In the genomic region with DNA sequence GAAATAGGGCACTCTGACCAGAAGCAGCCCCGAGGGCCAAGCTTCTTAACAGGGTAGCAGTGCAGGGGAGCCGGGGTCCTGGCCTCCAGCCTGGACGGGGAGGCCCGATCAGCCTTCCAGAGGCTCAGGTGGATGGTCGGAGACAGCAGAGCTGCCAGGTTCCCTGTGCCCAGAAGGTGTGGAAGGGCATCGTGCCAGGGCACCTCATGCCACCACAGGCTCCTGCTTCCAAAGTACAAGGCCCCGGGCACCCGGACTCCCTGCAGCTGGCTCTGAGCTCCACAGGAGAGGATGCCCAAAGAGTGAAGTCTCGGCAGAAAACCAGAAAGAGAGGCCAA, we compare ENCODE assay signal across 1 cellular context.
TF ChIP-seq lines count a peak whose summit lies in the region.

No MANE protein-coding gene starts in this region.

TF ChIP-seq in SK-N-SH treated with all-trans-retinoic acid at 6 μM for 48 hours, 23 proteins besides CTCF, POLR2A, EP300 and RAD21 (continued from another document):
- TF ChIP-seq, protein P1, sequence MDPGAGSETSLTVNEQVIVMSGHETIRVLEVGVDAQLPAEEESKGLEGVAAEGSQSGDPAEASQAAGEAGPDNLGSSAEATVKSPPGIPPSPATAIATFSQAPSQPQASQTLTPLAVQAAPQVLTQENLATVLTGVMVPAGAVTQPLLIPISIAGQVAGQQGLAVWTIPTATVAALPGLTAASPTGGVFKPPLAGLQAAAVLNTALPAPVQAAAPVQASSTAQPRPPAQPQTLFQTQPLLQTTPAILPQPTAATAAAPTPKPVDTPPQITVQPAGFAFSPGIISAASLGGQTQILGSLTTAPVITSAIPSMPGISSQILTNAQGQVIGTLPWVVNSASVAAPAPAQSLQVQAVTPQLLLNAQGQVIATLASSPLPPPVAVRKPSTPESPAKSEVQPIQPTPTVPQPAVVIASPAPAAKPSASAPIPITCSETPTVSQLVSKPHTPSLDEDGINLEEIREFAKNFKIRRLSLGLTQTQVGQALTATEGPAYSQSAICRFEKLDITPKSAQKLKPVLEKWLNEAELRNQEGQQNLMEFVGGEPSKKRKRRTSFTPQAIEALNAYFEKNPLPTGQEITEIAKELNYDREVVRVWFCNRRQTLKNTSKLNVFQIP (CRISPR knock-in tag; IDR thresholded peaks at IDR 0.05; ENCODE audit: borderline replicate concordance, low read depth), result no peak
- TF ChIP-seq, protein P2, sequence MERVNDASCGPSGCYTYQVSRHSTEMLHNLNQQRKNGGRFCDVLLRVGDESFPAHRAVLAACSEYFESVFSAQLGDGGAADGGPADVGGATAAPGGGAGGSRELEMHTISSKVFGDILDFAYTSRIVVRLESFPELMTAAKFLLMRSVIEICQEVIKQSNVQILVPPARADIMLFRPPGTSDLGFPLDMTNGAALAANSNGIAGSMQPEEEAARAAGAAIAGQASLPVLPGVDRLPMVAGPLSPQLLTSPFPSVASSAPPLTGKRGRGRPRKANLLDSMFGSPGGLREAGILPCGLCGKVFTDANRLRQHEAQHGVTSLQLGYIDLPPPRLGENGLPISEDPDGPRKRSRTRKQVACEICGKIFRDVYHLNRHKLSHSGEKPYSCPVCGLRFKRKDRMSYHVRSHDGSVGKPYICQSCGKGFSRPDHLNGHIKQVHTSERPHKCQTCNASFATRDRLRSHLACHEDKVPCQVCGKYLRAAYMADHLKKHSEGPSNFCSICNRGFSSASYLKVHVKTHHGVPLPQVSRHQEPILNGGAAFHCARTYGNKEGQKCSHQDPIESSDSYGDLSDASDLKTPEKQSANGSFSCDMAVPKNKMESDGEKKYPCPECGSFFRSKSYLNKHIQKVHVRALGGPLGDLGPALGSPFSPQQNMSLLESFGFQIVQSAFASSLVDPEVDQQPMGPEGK (CRISPR knock-in tag; IDR thresholded peaks at IDR 0.05; ENCODE audit: borderline replicate concordance), result no peak
- TF ChIP-seq OSR1 (CRISPR knock-in tag; IDR thresholded peaks at IDR 0.05), result no peak
- TF ChIP-seq CSDC2 (CRISPR knock-in tag; IDR thresholded peaks at IDR 0.05), result no peak
- no peak for TF ChIP-seq TCF4 (CRISPR knock-in tag; IDR thresholded peaks at IDR 0.05; ENCODE audit: borderline replicate concordance)
- TF ChIP-seq PPARA (CRISPR knock-in tag; IDR thresholded peaks at IDR 0.05; ENCODE audit: borderline replicate concordance), result no peak
- no peak for TF ChIP-seq TOX (CRISPR knock-in tag; IDR thresholded peaks at IDR 0.05; ENCODE audit: borderline replicate concordance)
- no peak for TF ChIP-seq ZNF565 (CRISPR knock-in tag; conservative IDR thresholded peaks at IDR 0.05; ENCODE audit: low read depth)
- no peak for TF ChIP-seq ZFP3 (CRISPR knock-in tag; IDR thresholded peaks at IDR 0.05)
- no peak for TF ChIP-seq TSHZ2 (CRISPR knock-in tag; IDR thresholded peaks at IDR 0.05)
- TF ChIP-seq ZNF8 (CRISPR knock-in tag; IDR thresholded peaks at IDR 0.05), result no peak
- TF ChIP-seq ZFP30 (CRISPR knock-in tag; IDR thresholded peaks at IDR 0.05), result no peak
- TF ChIP-seq SNAI2 (CRISPR knock-in tag; IDR thresholded peaks at IDR 0.05), result no peak
- TF ChIP-seq ESRRG (CRISPR knock-in tag; IDR thresholded peaks at IDR 0.05), result no peak
- TF ChIP-seq ARNTL (CRISPR knock-in tag; IDR thresholded peaks at IDR 0.05; ENCODE audit: borderline replicate concordance, low read depth), result no peak
- TF ChIP-seq CREB5 (CRISPR knock-in tag; IDR thresholded peaks at IDR 0.05; ENCODE audit: low read depth), result no peak
